In genomic region chr2:240786871-240787311, GRCh38 we compare ENCODE assay signal across 16 cellular contexts. TPM values are rescaled to one million over a fixed set of nuclear protein-coding genes. Genes with fewer than 3 reads are reported as not detected.
DNase-seq lines count a peak whose midpoint lies in the region; ATAC-seq, FAIRE-seq and TF ChIP-seq lines count a peak whose summit lies in the region.
"Had no signal": no experiment of that assay in that cellular context is flagged by ENCODE, and none has a peak within 500 bp of the region (broad histone marks: within the 10 kb centered on the region; RNA-seq: fewer than 3 reads in every experiment).

No MANE protein-coding gene starts in this region.

- no peak overlapping the region for H3K18ac ChIP-seq in H9 (ENCODE audit: insufficient read length, low read depth, low read length)

- no peak overlapping the region for H2AK5ac ChIP-seq in H9 (ENCODE audit: insufficient read length, low read length)

- intact Hi-C loops in kidney (cut with DNase I) (no loop called here), posterior vena cava (cut with DNase I) (no loop called here), mammary epithelial cell (cut with micrococcal nuclease) (no loop called here)

- no peak overlapping the region for H3K27ac Mint-ChIP-seq in H9
- no peak overlapping the region for H3K27ac Mint-ChIP-seq in activated T-helper 17 cell treated with anti-CD3 and anti-CD28 coated beads, Interleukin-2, amount 50 U/mL, for 72 hours

- no peak overlapping the region for H3K14ac ChIP-seq in H9 (ENCODE audit: insufficient read depth, low read length)

- no peak overlapping the region for H2BK120ac ChIP-seq in H9 (ENCODE audit: low read depth, low read length, poor library complexity, severe bottlenecking)

- no peak for TF ChIP-seq CTCF in RWPE2 (IDR thresholded peaks at IDR 0.05; ENCODE audit: poor library complexity, severe bottlenecking)
- TF ChIP-seq CTCF in kidney (IDR thresholded peaks at IDR 0.05; ENCODE audit: borderline replicate concordance, extremely low read depth, insufficient read depth) = no peak
- no peak for TF ChIP-seq CTCF in H9 (conservative IDR thresholded peaks at IDR 0.05)
- TF ChIP-seq CTCF in mammary epithelial cell (conservative IDR thresholded peaks at IDR 0.05 in 1 of 2, IDR thresholded peaks at IDR 0.05 in 1 of 2; ENCODE audit: extremely low read depth in 1 of 2, insufficient read depth in 1 of 2, low read depth in 1 of 2, low read length in 2 of 2) = no peak

- H2AFZ ChIP-seq in H9 (ENCODE audit: low read length) = no peak overlapping the region
- no peak overlapping the region for H2AFZ ChIP-seq in mammary epithelial cell (ENCODE audit: low read depth, low read length)

- CTCF ChIA-PET in mammary epithelial cell (lab: Charles Lee; ENCODE audit: low non-redundant PET) = no interaction called here

- no peaks in the 10 kb centered on the region for H3K36me3 ChIP-seq in RWPE2 (ENCODE audit: low read depth)
- no peaks in the 10 kb centered on the region for H3K36me3 ChIP-seq in kidney (ENCODE audit: control insufficient read depth in 1 of 2, insufficient read depth in 2 of 2, low read length in 2 of 2)
- no peaks in the 10 kb centered on the region for H3K36me3 ChIP-seq in mammary epithelial cell (ENCODE audit: insufficient read depth, low read length)
- H3K36me3 ChIP-seq: MG63 had no signal

- peak; percentile 10 for DNase-seq in activated CD8-positive, alpha-beta memory T cell treated with anti-CD3 and anti-CD28 coated beads, Interleukin-2, amount 50 U/mL, for 4 hours
- no peak for DNase-seq in activated CD8-positive, alpha-beta memory T cell treated with anti-CD3 and anti-CD28 coated beads, Interleukin-2, amount 50 U/mL, for 48 hours
- DNase-seq in RWPE2 (ENCODE audit: low spot score) (peak; percentile 42), kidney (peak; percentile 52), posterior vena cava (ENCODE audit: low spot score) (peak; percentile 66), H9 (no peak), mammary epithelial cell (no peak)
- DNase-seq: COR-L47, Karpas-422, MG63, NCI-H1092 treated with DMSO at 0.1 percent for 48 hours, NCI-H510A treated with DMSO at 0.1 percent for 48 hours had no signal

- H3K79me1 ChIP-seq in H9 (ENCODE audit: insufficient read depth, low read depth, low read length, poor library complexity, severe bottlenecking) = peaks cover 8% of the 10 kb centered on the region

- BruUV-seq in mammary epithelial cell (replicated peaks; lab: Mats Ljungman, UMichigan) = no TSS peak

- H3K36me3 Mint-ChIP-seq in H9 (ENCODE audit: insufficient read depth in 1 of 3, low read depth in 3 of 3) = peaks cover 12 to 57% (median 55%) of the 10 kb centered on the region in 3 experiments
- H3K36me3 Mint-ChIP-seq in activated T-helper 17 cell treated with anti-CD3 and anti-CD28 coated beads, Interleukin-2, amount 50 U/mL, for 72 hours (ENCODE audit: low read depth) = no peaks in the 10 kb centered on the region

- no peaks in the 10 kb centered on the region for H3K23me2 ChIP-seq in H9 (ENCODE audit: insufficient read length, low read depth, low read length, poor library complexity, severe bottlenecking)

- H3K27ac ChIP-seq in RWPE2 (ENCODE audit: poor library complexity, severe bottlenecking) (no peak overlapping the region), kidney (ENCODE audit: low read depth in 2 of 2, low read length in 2 of 2) (no peak overlapping the region), H9 (ENCODE audit: insufficient read length, low read depth, low read length) (no peak overlapping the region), mammary epithelial cell (ENCODE audit: insufficient read depth, low read depth, low read length) (no peak overlapping the region)
- H3K27ac ChIP-seq: C4-2B had no signal

- WGBS in H9 (ENCODE audit: extremely low coverage, insufficient read length, low lambda C conversion rate) = no CpG with 5 or more reads among the region's 17 CpGs
- WGBS in mammary epithelial cell (ENCODE audit: low coverage, missing lambda C conversion rate) = 77% methylated on average over 11 of the region's 17 CpGs

- H4K20me1 ChIP-seq in H9 (ENCODE audit: control insufficient read depth, insufficient read depth, insufficient read length) = no peaks in the 10 kb centered on the region
- no peaks in the 10 kb centered on the region for H4K20me1 ChIP-seq in mammary epithelial cell (ENCODE audit: insufficient read depth, low read length)

- H2BK20ac ChIP-seq in H9 (ENCODE audit: low read depth, low read length, poor library complexity, severe bottlenecking) = no peak overlapping the region

- H3K79me2 ChIP-seq in H9 (ENCODE audit: insufficient read depth, low read length) = peaks cover 2% of the 10 kb centered on the region; the same call in 1 of the 2 replicates
- no peaks in the 10 kb centered on the region for H3K79me2 ChIP-seq in mammary epithelial cell (ENCODE audit: insufficient read depth, low read length)

- no peak overlapping the region for H3K56ac ChIP-seq in H9 (ENCODE audit: insufficient read length, low read depth, low read length)

- H3T11ph ChIP-seq in H9 (ENCODE audit: low read length) = no peak overlapping the region

- H3K9ac ChIP-seq in kidney (ENCODE audit: low read length in 2 of 2) (no peak overlapping the region), H9 (ENCODE audit: extremely low read depth, insufficient read length, low read length) (no peak overlapping the region), mammary epithelial cell (ENCODE audit: insufficient read depth, low read length) (no peak overlapping the region)

- H3K4me3 ChIP-seq in RWPE2 (ENCODE audit: severe bottlenecking) (no peak overlapping the region), kidney (ENCODE audit: low read length in 2 of 2) (no peak overlapping the region), mammary epithelial cell (replicated peaks in 1 of 3; ENCODE audit: insufficient read depth in 1 of 3, low read depth in 2 of 3, low read length in 3 of 3) (no peak overlapping the region)
- H3K4me3 ChIP-seq: HAP-1, MG63 had no signal

- no peak overlapping the region for H4K8ac ChIP-seq in H9 (replicated peaks; ENCODE audit: insufficient read length, low read depth, low read length)

- H3K9me3 ChIP-seq in RWPE2 (ENCODE audit: severe bottlenecking) (no peaks in the 10 kb centered on the region), kidney (ENCODE audit: control insufficient read depth in 1 of 2, low read length in 2 of 2) (no peaks in the 10 kb centered on the region), H9 (ENCODE audit: control insufficient read depth, low read depth, low read length) (no peaks in the 10 kb centered on the region), mammary epithelial cell (replicated peaks; ENCODE audit: insufficient read depth, low read length) (peaks cover 2% of the 10 kb centered on the region)
- H3K9me3 ChIP-seq: HAP-1, MG63 had no signal

- dilution Hi-C loops in mammary epithelial cell (cut with HindIII; ENCODE audit: low sequenced_read_pairs) = loop anchor here (5.0 kb wide), 1 partner anchor 105 kb away; no protein-coding TSS in a partner anchor

- no peak overlapping the region for H3K4me3 Mint-ChIP-seq in H9
- no peak overlapping the region for H3K4me3 Mint-ChIP-seq in activated T-helper 17 cell treated with anti-CD3 and anti-CD28 coated beads, Interleukin-2, amount 50 U/mL, for 72 hours

- H2BK12ac ChIP-seq in H9 (ENCODE audit: insufficient read length, low read depth, low read length) = no peak overlapping the region

- no peak overlapping the region for H2BK15ac ChIP-seq in H9 (ENCODE audit: low read depth, low read length)

- in situ Hi-C loops in mammary epithelial cell (cut with MboI; ENCODE audit: low sequenced_read_pairs in 2 of 2) = no loop called here

- no peaks in the 10 kb centered on the region for H3K4me1 Mint-ChIP-seq in H9
- no peaks in the 10 kb centered on the region for H3K4me1 Mint-ChIP-seq in activated T-helper 17 cell treated with anti-CD3 and anti-CD28 coated beads, Interleukin-2, amount 50 U/mL, for 72 hours

- H4K5ac ChIP-seq in H9 (ENCODE audit: insufficient read length, low read depth, low read length) = no peak overlapping the region

- H3K4ac ChIP-seq in H9 (ENCODE audit: low read depth, low read length) = no peak overlapping the region

- no peak overlapping the region for H3K23ac ChIP-seq in H9 (ENCODE audit: insufficient read length, low read depth, low read length)

- no peak overlapping the region for H2BK5ac ChIP-seq in H9 (ENCODE audit: insufficient read length, low read length)

- no peak for ATAC-seq in RWPE2 (ENCODE audit: low read depth)
- ATAC-seq in activated T-helper 17 cell treated with anti-CD3 and anti-CD28 coated beads, Interleukin-2, amount 50 U/mL, for 72 hours (replicated peaks) = no peak

- H3K4me2 ChIP-seq in H9 (ENCODE audit: insufficient read depth, insufficient read length, low read length) = no peak overlapping the region
- H3K4me2 ChIP-seq in mammary epithelial cell (ENCODE audit: insufficient read depth, low read depth, low read length) = no peak overlapping the region

- H4K91ac ChIP-seq in H9 (ENCODE audit: insufficient read length, low read depth, low read length) = no peak overlapping the region

- H3K27me3 Mint-ChIP-seq in H9 (ENCODE audit: low read depth) = no peaks in the 10 kb centered on the region
- peaks cover 10% of the 10 kb centered on the region for H3K27me3 Mint-ChIP-seq in activated T-helper 17 cell treated with anti-CD3 and anti-CD28 coated beads, Interleukin-2, amount 50 U/mL, for 72 hours

- H3K4me1 ChIP-seq in RWPE2 (ENCODE audit: insufficient read depth, poor library complexity, severe bottlenecking) = no peaks in the 10 kb centered on the region
- H3K4me1 ChIP-seq in kidney (ENCODE audit: control insufficient read depth in 1 of 2, insufficient read depth in 1 of 2, low read depth in 1 of 2, low read length in 2 of 2) = no peaks in the 10 kb centered on the region
- no peaks in the 10 kb centered on the region for H3K4me1 ChIP-seq in H9 (ENCODE audit: insufficient read depth, low read length)
- no peaks in the 10 kb centered on the region for H3K4me1 ChIP-seq in mammary epithelial cell (ENCODE audit: insufficient read depth, low read length)
- H3K4me1 ChIP-seq: HAP-1 had no signal

- H3K27me3 ChIP-seq in RWPE2 (ENCODE audit: insufficient read depth, poor library complexity, severe bottlenecking) (no peaks in the 10 kb centered on the region), H9 (ENCODE audit: insufficient read depth, low read length) (no peaks in the 10 kb centered on the region), mammary epithelial cell (ENCODE audit: insufficient read depth, low read length) (no peaks in the 10 kb centered on the region)
- H3K27me3 ChIP-seq: MG63 had no signal

- FAIRE-seq in kidney (lab: Jason Lieb, UNC) = no peak
- FAIRE-seq: A204.1 had no signal

- no peaks in the 10 kb centered on the region for H3K9me3 Mint-ChIP-seq in H9
- H3K9me3 Mint-ChIP-seq in activated T-helper 17 cell treated with anti-CD3 and anti-CD28 coated beads, Interleukin-2, amount 50 U/mL, for 72 hours = no peaks in the 10 kb centered on the region

RNA-seq across cellular contexts. Expression of gene KIF1A, which starts 33.1 kb away (rescaled TPM):
- total RNA-seq in kidney (0.54 TPM), posterior vena cava (under 1 TPM; 0.37 to 0.57 TPM), H9 (2021) (188 and 204 TPM in 2 replicates), mammary epithelial cell (under 1 TPM in 1 of 2 donors, not detected in 1; under 0.01 TPM)
- polyA plus RNA-seq in kidney (ENCODE audit: insufficient read depth, low read depth, low replicate concordance) (0.58 TPM), mammary epithelial cell (not detected)
- polyA minus RNA-seq in mammary epithelial cell = not detected
- total RNA-seq in activated T-helper 17 cell treated with anti-CD3 and anti-CD28 coated beads, Interleukin-2, amount 50 U/mL, for 72 hours = 1 to 10 TPM in 1 of 2 donors, under 1 TPM in 1; 0.37 to 1.1 TPM

Comparison
In these comparisons a context has a peak if more than half of its experiments do, and no peak if none do; other contexts are left out.
1. DNase-seq: peak in activated CD8-positive, alpha-beta memory T cell treated with anti-CD3 and anti-CD28 coated beads, Interleukin-2, amount 50 U/mL, for 4 hours (single experiment), RWPE2 (single experiment), kidney (single experiment) and posterior vena cava (single experiment); none in activated CD8-positive, alpha-beta memory T cell treated with anti-CD3 and anti-CD28 coated beads, Interleukin-2, amount 50 U/mL, for 48 hours (single experiment), H9 (single experiment) and mammary epithelial cell (single experiment).
2. RNA of gene KIF1A, which starts 33.1 kb away (total RNA-seq): 188 to 204 TPM in H9; 0.37 to 1.1 TPM in activated T-helper 17 cell treated with anti-CD3 and anti-CD28 coated beads, Interleukin-2, amount 50 U/mL, for 72 hours, 0.37 to 0.57 TPM in posterior vena cava, 0.54 TPM in kidney (single experiment) and under 0.01 TPM in mammary epithelial cell; every median in the first group is over 10 times any median in the second.